Comparison of ENCODE assay signal across 1 cellular context in the genomic region with DNA sequence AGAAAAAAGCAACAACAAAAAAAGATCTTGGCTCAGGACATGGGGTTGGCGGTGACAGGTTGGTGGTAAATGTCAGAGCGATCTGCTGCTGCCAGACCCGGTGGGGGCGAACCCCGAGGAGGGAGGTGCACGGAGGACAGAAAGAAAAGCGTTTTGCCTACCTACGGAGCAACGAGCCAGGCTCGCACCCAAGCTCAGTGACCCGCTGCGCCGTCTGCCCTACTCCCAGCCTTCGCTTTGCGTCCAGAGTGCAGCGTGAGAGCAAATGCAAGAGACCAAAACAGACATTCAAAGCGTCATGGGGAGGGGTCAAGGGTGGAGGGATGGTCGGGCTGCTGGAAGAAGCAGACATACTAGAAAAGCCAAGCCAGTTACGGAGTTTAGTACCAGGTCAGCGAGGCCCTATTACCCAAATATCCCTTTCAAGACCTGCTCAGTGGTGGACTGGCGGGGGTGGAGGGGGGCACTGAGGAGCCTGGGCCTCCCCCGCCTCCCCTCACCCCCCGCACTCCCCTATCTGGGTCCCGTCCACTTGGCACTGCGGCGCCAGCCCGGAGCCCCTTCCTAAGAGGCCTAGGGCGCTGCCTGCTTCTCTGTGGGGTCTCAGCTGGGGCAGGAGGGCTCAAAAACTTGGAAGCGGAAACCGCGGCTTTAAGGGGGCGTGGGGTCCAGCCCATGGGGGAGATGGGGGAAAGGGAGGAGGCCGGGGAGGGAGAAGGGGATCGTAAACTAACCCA.
TF ChIP-seq lines count a peak whose summit lies in the region.

No MANE protein-coding gene starts in this region.

TF ChIP-seq in GM23338, 12 proteins besides CTCF, POLR2A, EP300 and RAD21:
- TF ChIP-seq, protein P1, sequence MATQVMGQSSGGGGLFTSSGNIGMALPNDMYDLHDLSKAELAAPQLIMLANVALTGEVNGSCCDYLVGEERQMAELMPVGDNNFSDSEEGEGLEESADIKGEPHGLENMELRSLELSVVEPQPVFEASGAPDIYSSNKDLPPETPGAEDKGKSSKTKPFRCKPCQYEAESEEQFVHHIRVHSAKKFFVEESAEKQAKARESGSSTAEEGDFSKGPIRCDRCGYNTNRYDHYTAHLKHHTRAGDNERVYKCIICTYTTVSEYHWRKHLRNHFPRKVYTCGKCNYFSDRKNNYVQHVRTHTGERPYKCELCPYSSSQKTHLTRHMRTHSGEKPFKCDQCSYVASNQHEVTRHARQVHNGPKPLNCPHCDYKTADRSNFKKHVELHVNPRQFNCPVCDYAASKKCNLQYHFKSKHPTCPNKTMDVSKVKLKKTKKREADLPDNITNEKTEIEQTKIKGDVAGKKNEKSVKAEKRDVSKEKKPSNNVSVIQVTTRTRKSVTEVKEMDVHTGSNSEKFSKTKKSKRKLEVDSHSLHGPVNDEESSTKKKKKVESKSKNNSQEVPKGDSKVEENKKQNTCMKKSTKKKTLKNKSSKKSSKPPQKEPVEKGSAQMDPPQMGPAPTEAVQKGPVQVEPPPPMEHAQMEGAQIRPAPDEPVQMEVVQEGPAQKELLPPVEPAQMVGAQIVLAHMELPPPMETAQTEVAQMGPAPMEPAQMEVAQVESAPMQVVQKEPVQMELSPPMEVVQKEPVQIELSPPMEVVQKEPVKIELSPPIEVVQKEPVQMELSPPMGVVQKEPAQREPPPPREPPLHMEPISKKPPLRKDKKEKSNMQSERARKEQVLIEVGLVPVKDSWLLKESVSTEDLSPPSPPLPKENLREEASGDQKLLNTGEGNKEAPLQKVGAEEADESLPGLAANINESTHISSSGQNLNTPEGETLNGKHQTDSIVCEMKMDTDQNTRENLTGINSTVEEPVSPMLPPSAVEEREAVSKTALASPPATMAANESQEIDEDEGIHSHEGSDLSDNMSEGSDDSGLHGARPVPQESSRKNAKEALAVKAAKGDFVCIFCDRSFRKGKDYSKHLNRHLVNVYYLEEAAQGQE (IDR thresholded peaks at IDR 0.05; ENCODE audit: unreplicated experiment) = no peak
- TF ChIP-seq ZNF331 (CRISPR knock-in tag; IDR thresholded peaks at IDR 0.05; ENCODE audit: low read depth) (no peak), STAT1 (IDR thresholded peaks at IDR 0.05; ENCODE audit: unreplicated experiment) (no peak), POLR2AphosphoS5 (IDR thresholded peaks at IDR 0.05; ENCODE audit: low read depth) (no peak), EZH2 (IDR thresholded peaks at IDR 0.05; ENCODE audit: low read depth, unreplicated experiment) (no peak)
- TF ChIP-seq, protein P2, sequence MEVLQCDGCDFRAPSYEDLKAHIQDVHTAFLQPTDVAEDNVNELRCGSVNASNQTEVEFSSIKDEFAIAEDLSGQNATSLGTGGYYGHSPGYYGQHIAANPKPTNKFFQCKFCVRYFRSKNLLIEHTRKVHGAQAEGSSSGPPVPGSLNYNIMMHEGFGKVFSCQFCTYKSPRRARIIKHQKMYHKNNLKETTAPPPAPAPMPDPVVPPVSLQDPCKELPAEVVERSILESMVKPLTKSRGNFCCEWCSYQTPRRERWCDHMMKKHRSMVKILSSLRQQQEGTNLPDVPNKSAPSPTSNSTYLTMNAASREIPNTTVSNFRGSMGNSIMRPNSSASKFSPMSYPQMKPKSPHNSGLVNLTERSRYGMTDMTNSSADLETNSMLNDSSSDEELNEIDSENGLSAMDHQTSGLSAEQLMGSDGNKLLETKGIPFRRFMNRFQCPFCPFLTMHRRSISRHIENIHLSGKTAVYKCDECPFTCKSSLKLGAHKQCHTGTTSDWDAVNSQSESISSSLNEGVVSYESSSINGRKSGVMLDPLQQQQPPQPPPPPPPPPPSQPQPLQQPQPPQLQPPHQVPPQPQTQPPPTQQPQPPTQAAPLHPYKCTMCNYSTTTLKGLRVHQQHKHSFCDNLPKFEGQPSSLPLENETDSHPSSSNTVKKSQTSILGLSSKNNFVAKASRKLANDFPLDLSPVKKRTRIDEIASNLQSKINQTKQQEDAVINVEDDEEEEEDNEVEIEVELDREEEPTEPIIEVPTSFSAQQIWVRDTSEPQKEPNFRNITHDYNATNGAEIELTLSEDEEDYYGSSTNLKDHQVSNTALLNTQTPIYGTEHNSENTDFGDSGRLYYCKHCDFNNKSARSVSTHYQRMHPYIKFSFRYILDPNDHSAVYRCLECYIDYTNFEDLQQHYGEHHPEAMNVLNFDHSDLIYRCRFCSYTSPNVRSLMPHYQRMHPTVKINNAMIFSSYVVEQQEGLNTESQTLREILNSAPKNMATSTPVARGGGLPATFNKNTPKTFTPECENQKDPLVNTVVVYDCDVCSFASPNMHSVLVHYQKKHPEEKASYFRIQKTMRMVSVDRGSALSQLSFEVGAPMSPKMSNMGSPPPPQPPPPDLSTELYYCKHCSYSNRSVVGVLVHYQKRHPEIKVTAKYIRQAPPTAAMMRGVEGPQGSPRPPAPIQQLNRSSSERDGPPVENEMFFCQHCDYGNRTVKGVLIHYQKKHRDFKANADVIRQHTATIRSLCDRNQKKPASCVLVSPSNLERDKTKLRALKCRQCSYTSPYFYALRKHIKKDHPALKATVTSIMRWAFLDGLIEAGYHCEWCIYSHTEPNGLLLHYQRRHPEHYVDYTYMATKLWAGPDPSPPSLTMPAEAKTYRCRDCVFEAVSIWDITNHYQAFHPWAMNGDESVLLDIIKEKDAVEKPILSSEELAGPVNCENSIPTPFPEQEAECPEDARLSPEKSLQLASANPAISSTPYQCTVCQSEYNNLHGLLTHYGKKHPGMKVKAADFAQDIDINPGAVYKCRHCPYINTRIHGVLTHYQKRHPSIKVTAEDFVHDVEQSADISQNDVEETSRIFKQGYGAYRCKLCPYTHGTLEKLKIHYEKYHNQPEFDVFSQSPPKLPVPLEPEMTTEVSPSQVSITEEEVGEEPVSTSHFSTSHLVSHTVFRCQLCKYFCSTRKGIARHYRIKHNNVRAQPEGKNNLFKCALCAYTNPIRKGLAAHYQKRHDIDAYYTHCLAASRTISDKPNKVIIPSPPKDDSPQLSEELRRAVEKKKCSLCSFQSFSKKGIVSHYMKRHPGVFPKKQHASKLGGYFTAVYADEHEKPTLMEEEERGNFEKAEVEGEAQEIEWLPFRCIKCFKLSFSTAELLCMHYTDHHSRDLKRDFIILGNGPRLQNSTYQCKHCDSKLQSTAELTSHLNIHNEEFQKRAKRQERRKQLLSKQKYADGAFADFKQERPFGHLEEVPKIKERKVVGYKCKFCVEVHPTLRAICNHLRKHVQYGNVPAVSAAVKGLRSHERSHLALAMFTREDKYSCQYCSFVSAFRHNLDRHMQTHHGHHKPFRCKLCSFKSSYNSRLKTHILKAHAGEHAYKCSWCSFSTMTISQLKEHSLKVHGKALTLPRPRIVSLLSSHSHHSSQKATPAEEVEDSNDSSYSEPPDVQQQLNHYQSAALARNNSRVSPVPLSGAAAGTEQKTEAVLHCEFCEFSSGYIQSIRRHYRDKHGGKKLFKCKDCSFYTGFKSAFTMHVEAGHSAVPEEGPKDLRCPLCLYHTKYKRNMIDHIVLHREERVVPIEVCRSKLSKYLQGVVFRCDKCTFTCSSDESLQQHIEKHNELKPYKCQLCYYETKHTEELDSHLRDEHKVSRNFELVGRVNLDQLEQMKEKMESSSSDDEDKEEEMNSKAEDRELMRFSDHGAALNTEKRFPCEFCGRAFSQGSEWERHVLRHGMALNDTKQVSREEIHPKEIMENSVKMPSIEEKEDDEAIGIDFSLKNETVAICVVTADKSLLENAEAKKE (CRISPR knock-in tag; IDR thresholded peaks at IDR 0.05) = no peak
- TF ChIP-seq, protein P3, sequence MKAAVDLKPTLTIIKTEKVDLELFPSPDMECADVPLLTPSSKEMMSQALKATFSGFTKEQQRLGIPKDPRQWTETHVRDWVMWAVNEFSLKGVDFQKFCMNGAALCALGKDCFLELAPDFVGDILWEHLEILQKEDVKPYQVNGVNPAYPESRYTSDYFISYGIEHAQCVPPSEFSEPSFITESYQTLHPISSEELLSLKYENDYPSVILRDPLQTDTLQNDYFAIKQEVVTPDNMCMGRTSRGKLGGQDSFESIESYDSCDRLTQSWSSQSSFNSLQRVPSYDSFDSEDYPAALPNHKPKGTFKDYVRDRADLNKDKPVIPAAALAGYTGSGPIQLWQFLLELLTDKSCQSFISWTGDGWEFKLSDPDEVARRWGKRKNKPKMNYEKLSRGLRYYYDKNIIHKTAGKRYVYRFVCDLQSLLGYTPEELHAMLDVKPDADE (IDR thresholded peaks at IDR 0.05) = no peak
